In genomic region chr3:187406927-187407326, GRCh38 we compare ENCODE assay signal across 21 cellular contexts. TPM values are rescaled to one million over a fixed set of nuclear protein-coding genes. Genes with fewer than 3 reads are reported as not detected.
"Had no signal": no experiment of that assay in that cellular context is flagged by ENCODE, and none has a peak within 500 bp of the region (broad histone marks: within the 10 kb centered on the region; RNA-seq: fewer than 3 reads in every experiment).

No MANE protein-coding gene starts in this region.

- H3K4me1 ChIP-seq: colonic mucosa, right atrium auricular region had no signal

- H3K27ac ChIP-seq: colonic mucosa, esophagus squamous epithelium, right atrium auricular region, skin epidermis, suprapubic skin had no signal

- H3K9me3 ChIP-seq: colonic mucosa, esophagus squamous epithelium, right atrium auricular region, suprapubic skin had no signal

- H3K27ac Mint-ChIP-seq: activated CD4-positive, alpha-beta T cell treated with anti-CD3 and anti-CD28 coated beads, Interleukin-2, amount 10 ng/mL, durations not matched to agents 7 days and 5 days; activated naive CD8-positive, alpha-beta T cell treated with anti-CD3 and anti-CD28 coated beads, Interleukin-2, amount 10 ng/mL, durations not matched to agents 7 days and 5 days; immature natural killer cell; mesothelial cell of epicardium; nephron progenitor cell had no signal

- DNase-seq: activated CD4-positive, alpha-beta T cell treated with anti-CD3 and anti-CD28 coated beads, Interleukin-2, amount 10 ng/mL, durations not matched to agents 7 days and 5 days; activated CD8-positive, alpha-beta memory T cell treated with anti-CD3 and anti-CD28 coated beads for 24 hours; activated naive CD8-positive, alpha-beta T cell treated with anti-CD3 and anti-CD28 coated beads, Interleukin-2, amount 10 ng/mL, durations not matched to agents 7 days and 5 days; anterior cingulate cortex; colonic mucosa; effector CD8-positive, alpha-beta T cell; esophagus squamous epithelium; head of caudate nucleus; immature natural killer cell; nephron progenitor cell; occipital lobe; stimulated activated CD4-positive, alpha-beta T cell treated with anti-CD3 and anti-CD28 coated beads, Interleukin-15, amount 100 ng/mL, for 24 hours; stimulated activated CD4-positive, alpha-beta T cell treated with anti-CD3 and anti-CD28 coated beads, Interleukin-4, amount 100 ng/mL, for 24 hours; stimulated activated naive CD8-positive, alpha-beta T cell treated with anti-CD3 and anti-CD28 coated beads, Interleukin-15, Interleukin-2, amounts not matched to agents 100 U/mL and 50 U/mL, for 24 hours; T-helper 9 cell; trophoblast cell had no signal

- H3K36me3 Mint-ChIP-seq: activated naive CD8-positive, alpha-beta T cell treated with anti-CD3 and anti-CD28 coated beads, Interleukin-2, amount 10 ng/mL, durations not matched to agents 7 days and 5 days; immature natural killer cell; mesothelial cell of epicardium had no signal

- H3K27me3 ChIP-seq: colonic mucosa, right atrium auricular region, suprapubic skin had no signal

- H3K4me1 Mint-ChIP-seq: activated CD4-positive, alpha-beta T cell treated with anti-CD3 and anti-CD28 coated beads, Interleukin-2, amount 10 ng/mL, durations not matched to agents 7 days and 5 days; activated naive CD8-positive, alpha-beta T cell treated with anti-CD3 and anti-CD28 coated beads, Interleukin-2, amount 10 ng/mL, durations not matched to agents 7 days and 5 days; immature natural killer cell had no signal

- H3K36me3 ChIP-seq: colonic mucosa, esophagus squamous epithelium, right atrium auricular region, suprapubic skin had no signal

- H3K4me3 ChIP-seq: colonic mucosa, esophagus squamous epithelium, right atrium auricular region, skin epidermis, suprapubic skin had no signal

- ATAC-seq: stimulated activated naive CD8-positive, alpha-beta T cell treated with anti-CD3 and anti-CD28 coated beads, Interleukin-15, Interleukin-2, amounts not matched to agents 100 U/mL and 50 U/mL, for 24 hours had no signal

- H3K4me3 Mint-ChIP-seq: activated CD4-positive, alpha-beta T cell treated with anti-CD3 and anti-CD28 coated beads, Interleukin-2, amount 10 ng/mL, durations not matched to agents 7 days and 5 days; activated naive CD8-positive, alpha-beta T cell treated with anti-CD3 and anti-CD28 coated beads, Interleukin-2, amount 10 ng/mL, durations not matched to agents 7 days and 5 days; immature natural killer cell; mesothelial cell of epicardium; nephron progenitor cell had no signal

- H3K9me3 Mint-ChIP-seq: activated naive CD8-positive, alpha-beta T cell treated with anti-CD3 and anti-CD28 coated beads, Interleukin-2, amount 10 ng/mL, durations not matched to agents 7 days and 5 days had no signal

RNA-seq across cellular contexts. Expression of gene RTP4, which starts 38.7 kb away (rescaled TPM):
- total RNA-seq: frontal cortex, occipital lobe had no signal
